25 cellular contexts compared by ENCODE assay signal in the genomic region with DNA sequence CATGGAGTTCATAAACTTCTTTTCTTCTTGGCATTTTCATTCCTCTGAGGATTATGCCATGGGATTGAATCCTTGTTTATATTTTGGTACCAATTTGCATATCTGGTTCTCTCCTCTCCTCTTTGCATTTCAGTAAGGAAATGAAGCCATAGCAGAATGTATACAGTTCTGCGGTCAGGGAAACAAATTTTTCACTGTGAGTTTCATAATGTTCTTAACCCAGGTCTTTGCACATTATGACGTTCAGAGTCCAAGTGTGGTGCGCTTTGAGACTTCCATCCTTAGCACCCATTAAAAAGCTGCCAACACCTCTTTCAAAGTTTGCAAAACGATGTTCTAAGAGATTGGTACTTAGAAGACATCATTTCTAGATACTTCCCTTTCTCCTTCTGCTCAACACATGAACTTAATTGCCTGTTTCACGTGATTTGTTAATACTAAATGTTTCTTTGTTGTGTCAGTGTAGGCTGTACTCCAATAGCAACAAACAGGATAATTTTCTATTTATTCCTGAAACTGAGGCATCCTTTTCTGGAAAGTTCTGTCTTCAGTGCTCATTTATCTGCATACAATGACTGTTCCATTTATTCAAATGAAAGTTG.
"Had no signal": no experiment of that assay in that cellular context is flagged by ENCODE, and none has a peak within 500 bp of the region (broad histone marks: within the 10 kb centered on the region; RNA-seq: fewer than 3 reads in every experiment).

No MANE protein-coding gene starts in this region.

- H2AFZ ChIP-seq: hepatocyte had no signal

- H3K4me2 ChIP-seq: hepatocyte had no signal

- DNase-seq: dermis blood vessel endothelial cell; effector memory CD8-positive, alpha-beta T cell; kidney; mucosa of descending colon; naive B cell; nucleus accumbens; sigmoid colon; stimulated activated CD4-positive, alpha-beta T cell treated with anti-CD3 and anti-CD28 coated beads, Interleukin-4, amount 100 ng/mL, for 4 hours; stimulated activated naive CD8-positive, alpha-beta T cell treated with anti-CD3 and anti-CD28 coated beads, Interleukin-15, Interleukin-2, amounts not matched to agents 100 U/mL and 50 U/mL, for 24 hours; substantia nigra; testis; tibial artery; upper lobe of left lung; uterus had no signal

- H3K27ac ChIP-seq: coronary artery, hepatocyte, prostate gland, right atrium auricular region, sigmoid colon, testis, tibial artery, upper lobe of left lung, uterus had no signal

- H3K27me3 Mint-ChIP-seq: memory B cell; naive B cell; stimulated activated memory B cell treated with anti-CD40 and anti-IgM and Interleukin-4, amounts not matched to agents 10 μg/mL and 1 μg/mL and 100 μg/mL, for 72 hours had no signal

- ATAC-seq: effector memory CD8-positive, alpha-beta T cell; left lobe of liver; mucosa of descending colon; natural killer cell treated with Interleukin-12 subunit alpha and Interleukin-12 subunit beta and Interleukin-15 and Interleukin-18, amount 100 ng/mL, for 72 hours; stimulated activated memory B cell treated with anti-CD40 and anti-IgM and Interleukin-4, amounts not matched to agents 10 μg/mL and 1 μg/mL and 100 μg/mL, for 72 hours; stimulated activated naive CD8-positive, alpha-beta T cell treated with anti-CD3 and anti-CD28 coated beads, Interleukin-15, Interleukin-2, amounts not matched to agents 100 U/mL and 50 U/mL, for 24 hours had no signal

- H3K27me3 ChIP-seq: hepatocyte, right atrium auricular region, sigmoid colon, testis, tibial artery, upper lobe of left lung, uterus had no signal

- H3K9me3 Mint-ChIP-seq: central memory CD8-positive, alpha-beta T cell; effector memory CD8-positive, alpha-beta T cell; memory B cell; natural killer cell treated with Interleukin-12 subunit alpha and Interleukin-12 subunit beta and Interleukin-15 and Interleukin-18, amount 100 ng/mL, for 72 hours had no signal

- H3K36me3 Mint-ChIP-seq: memory B cell; mesothelial cell of epicardium; naive B cell; natural killer cell treated with Interleukin-12 subunit alpha and Interleukin-12 subunit beta and Interleukin-15 and Interleukin-18, amount 100 ng/mL, for 72 hours; stimulated activated memory B cell treated with anti-CD40 and anti-IgM and Interleukin-4, amounts not matched to agents 10 μg/mL and 1 μg/mL and 100 μg/mL, for 72 hours had no signal

- H3K9me3 ChIP-seq: mucosa of descending colon, prostate gland, right atrium auricular region, sigmoid colon, testis, tibial artery, upper lobe of left lung, uterus had no signal

- H3K79me2 ChIP-seq: hepatocyte had no signal

- H3K4me3 ChIP-seq: coronary artery, hepatocyte, lung, mucosa of descending colon, prostate gland, right atrium auricular region, sigmoid colon, testis, tibial artery, upper lobe of left lung, uterus had no signal

- H3K4me3 Mint-ChIP-seq: central memory CD8-positive, alpha-beta T cell; effector memory CD8-positive, alpha-beta T cell; memory B cell; mesothelial cell of epicardium; naive B cell; natural killer cell treated with Interleukin-12 subunit alpha and Interleukin-12 subunit beta and Interleukin-15 and Interleukin-18, amount 100 ng/mL, for 72 hours; stimulated activated memory B cell treated with anti-CD40 and anti-IgM and Interleukin-4, amounts not matched to agents 10 μg/mL and 1 μg/mL and 100 μg/mL, for 72 hours had no signal

- H3K4me1 ChIP-seq: prostate gland, right atrium auricular region, sigmoid colon, testis, upper lobe of left lung, uterus had no signal

- H3K36me3 ChIP-seq: prostate gland, right atrium auricular region, sigmoid colon, tibial artery, upper lobe of left lung, uterus had no signal

- H3K4me1 Mint-ChIP-seq: central memory CD8-positive, alpha-beta T cell; memory B cell; mesothelial cell of epicardium; naive B cell; stimulated activated memory B cell treated with anti-CD40 and anti-IgM and Interleukin-4, amounts not matched to agents 10 μg/mL and 1 μg/mL and 100 μg/mL, for 72 hours had no signal

- H3K27ac Mint-ChIP-seq: effector memory CD8-positive, alpha-beta T cell; memory B cell; mesothelial cell of epicardium; naive B cell; natural killer cell treated with Interleukin-12 subunit alpha and Interleukin-12 subunit beta and Interleukin-15 and Interleukin-18, amount 100 ng/mL, for 72 hours; stimulated activated memory B cell treated with anti-CD40 and anti-IgM and Interleukin-4, amounts not matched to agents 10 μg/mL and 1 μg/mL and 100 μg/mL, for 72 hours had no signal
